19 cellular contexts compared by ENCODE assay signal in the genomic region with DNA sequence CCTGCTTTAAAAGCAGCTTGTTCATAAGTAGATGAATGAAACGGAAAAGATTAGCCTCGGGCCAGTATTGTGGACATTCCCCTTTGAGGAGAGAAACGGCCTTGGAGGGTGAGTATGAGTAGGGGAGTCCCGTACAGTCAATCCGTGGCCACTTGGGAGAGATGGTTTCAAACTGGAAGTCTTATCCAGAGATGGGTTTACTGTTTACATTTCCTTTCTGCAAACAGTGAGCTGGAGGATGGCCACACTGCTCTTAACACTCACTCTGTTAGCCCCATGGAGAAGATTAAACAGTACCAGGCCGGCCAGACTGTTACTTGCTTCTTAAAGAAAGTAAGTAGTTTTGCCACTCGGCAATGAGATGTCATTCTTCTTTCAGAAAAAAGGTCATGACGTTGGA. TPM values are rescaled to one million over a fixed set of nuclear protein-coding genes. Genes with fewer than 3 reads are reported as not detected.
"Had no signal": no experiment of that assay in that cellular context is flagged by ENCODE, and none has a peak within 500 bp of the region (broad histone marks: within the 10 kb centered on the region; RNA-seq: fewer than 3 reads in every experiment).

No MANE protein-coding gene starts in this region.

- FAIRE-seq: bronchial epithelial cell, endometrium had no signal

- ATAC-seq: activated CD4-positive, CD25-positive, alpha-beta regulatory T cell treated with anti-CD3 and anti-CD28 coated beads, Interleukin-2, amount 50 U/mL, for 24 hours; left ventricle myocardium superior; right cardiac atrium had no signal

- H3K27ac Mint-ChIP-seq: activated naive CD4-positive, alpha-beta T cell treated with anti-CD3 and anti-CD28 coated beads, Interleukin-2, amount 50 U/mL, for 24 hours; neural progenitor cell; progenitor cell of endocrine pancreas had no signal

- H3K4me3 Mint-ChIP-seq: activated naive CD4-positive, alpha-beta T cell treated with anti-CD3 and anti-CD28 coated beads, Interleukin-2, amount 50 U/mL, for 24 hours; neural progenitor cell had no signal

- H3K27me3 Mint-ChIP-seq: activated naive CD4-positive, alpha-beta T cell treated with anti-CD3 and anti-CD28 coated beads, Interleukin-2, amount 50 U/mL, for 24 hours; progenitor cell of endocrine pancreas had no signal

- H3K27me3 ChIP-seq: ascending aorta, esophagus muscularis mucosa, neural progenitor cell, tibial artery had no signal

- H3K4me3 ChIP-seq: ascending aorta, esophagus muscularis mucosa, neural progenitor cell, smooth muscle cell, tibial artery had no signal

- DNase-seq: activated CD8-positive, alpha-beta memory T cell treated with anti-CD3 and anti-CD28 coated beads, Interleukin-2, amount 50 U/mL, for 4 hours; foreskin fibroblast; head of caudate nucleus; left ventricle myocardium superior; right cardiac atrium had no signal

- H3K27ac ChIP-seq: ascending aorta, neural progenitor cell, tibial artery had no signal

- H3K4me1 ChIP-seq: ascending aorta, neural progenitor cell, tibial artery had no signal

- H3K9me3 ChIP-seq: ascending aorta, esophagus muscularis mucosa, tibial artery had no signal

- H3K9me3 Mint-ChIP-seq: activated naive CD4-positive, alpha-beta T cell treated with anti-CD3 and anti-CD28 coated beads, Interleukin-2, amount 50 U/mL, for 24 hours; neural progenitor cell had no signal

- H3K4me1 Mint-ChIP-seq: neural progenitor cell had no signal

RNA-seq across cellular contexts. Expression of gene CALHM1, which starts 26.8 kb away (rescaled TPM):
- total RNA-seq: ascending aorta, bronchial epithelial cell, chondrocyte, dermis microvascular lymphatic vessel endothelial cell, esophagus muscularis mucosa, left ventricle myocardium superior, myocyte, progenitor cell of endocrine pancreas, right cardiac atrium, smooth muscle cell had no signal
- polyA plus RNA-seq: right cardiac atrium had no signal

RNA-seq across cellular contexts. Expression of gene CALHM3, which starts 47.1 kb away (rescaled TPM):
- total RNA-seq: ascending aorta; bronchial epithelial cell; chondrocyte; dermis microvascular lymphatic vessel endothelial cell; esophagus muscularis mucosa; left ventricle myocardium superior; myocyte; right cardiac atrium; smooth muscle cell; T-helper 2 cell treated with Interferon-gamma antibody and Interleukin-4, amounts not matched to agents 100 ng/mL and 5 ng/mL, for 36 hours had no signal
- polyA plus RNA-seq: right cardiac atrium, smooth muscle cell had no signal
